1 cellular context compared by ENCODE assay signal in the genomic region with DNA sequence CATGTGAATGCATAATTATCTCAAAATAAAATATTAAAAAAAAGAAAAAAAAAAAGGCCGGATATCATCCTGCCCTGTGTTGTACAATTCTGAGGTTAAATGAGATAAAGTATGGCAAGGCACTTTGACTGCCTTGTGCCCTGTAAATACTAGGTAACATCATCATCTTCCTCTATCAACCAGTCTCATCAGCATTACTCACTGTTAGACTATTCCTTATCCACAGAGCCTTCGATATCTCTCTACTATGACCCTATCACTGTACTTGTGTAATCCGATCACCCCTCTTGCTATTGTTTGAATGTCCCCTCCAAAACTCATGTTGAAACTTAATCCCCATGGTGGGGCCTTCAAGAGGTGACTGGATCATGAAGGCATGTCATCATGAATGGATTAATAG. TPM values are rescaled to one million over a fixed set of nuclear protein-coding genes. Genes with fewer than 3 reads are reported as not detected.
"Had no signal": no experiment of that assay in that cellular context is flagged by ENCODE, and none has a peak within 500 bp of the region (broad histone marks: within the 10 kb centered on the region; RNA-seq: fewer than 3 reads in every experiment).

No MANE protein-coding gene starts in this region.

RNA-seq across cellular contexts. Expression of a gene that starts 18.9 kb away (rescaled TPM):
- total RNA-seq: Right ventricle myocardium inferior had no signal
